Comparison of ENCODE assay signal across 13 cellular contexts in the genomic region with DNA sequence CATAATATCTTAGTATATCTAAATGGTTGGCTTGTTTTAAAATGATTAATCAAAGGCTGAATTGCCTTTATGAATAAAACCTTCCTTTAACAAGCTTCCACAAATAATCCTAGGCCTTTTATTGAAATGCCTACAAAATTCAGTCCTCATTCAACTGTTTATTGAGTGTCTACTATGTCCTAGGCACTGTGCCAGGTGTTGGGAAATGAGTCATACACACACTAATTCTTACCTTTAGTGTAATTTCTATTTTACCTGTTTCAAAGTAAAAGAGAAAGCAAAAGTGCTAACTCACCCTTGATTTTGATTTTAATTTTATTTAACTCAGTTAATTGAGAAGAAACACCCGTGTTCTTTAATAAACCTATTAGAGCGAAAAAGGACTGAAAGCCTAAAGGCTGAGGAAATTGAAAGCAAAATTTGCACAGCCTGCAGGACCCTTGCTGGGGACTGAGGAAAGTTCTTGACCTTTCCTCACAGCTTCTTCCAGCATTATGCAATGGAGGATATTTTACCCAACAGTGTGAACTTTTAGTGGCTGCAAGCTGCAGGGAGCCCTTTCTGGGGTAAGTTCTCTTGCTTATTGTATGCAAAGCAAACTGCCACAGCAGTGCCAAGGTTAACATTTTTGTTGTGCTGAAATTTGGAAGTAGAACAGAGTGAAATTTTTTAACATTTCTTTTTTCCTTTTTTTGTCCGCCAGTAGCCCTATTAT.
"Had no signal": no experiment of that assay in that cellular context is flagged by ENCODE, and none has a peak within 500 bp of the region (broad histone marks: within the 10 kb centered on the region; RNA-seq: fewer than 3 reads in every experiment).

No MANE protein-coding gene starts in this region.

- ATAC-seq: SK-N-SH treated with all-trans-retinoic acid at 6 μM for 48 hours; stimulated activated naive CD8-positive, alpha-beta T cell treated with anti-CD3 and anti-CD28 coated beads, Interleukin-15, amount 100 ng/mL, for 72 hours had no signal

- H3K4me3 ChIP-seq: right atrium auricular region, thoracic aorta had no signal

- DNase-seq: activated CD4-positive, alpha-beta T cell treated with anti-CD3 and anti-CD28 coated beads, Interleukin-2, amount 50 U/mL, for 1 hour; activated naive CD4-positive, alpha-beta T cell treated with anti-CD3 and anti-CD28 coated beads, Interleukin-2, amount 10 ng/mL, durations not matched to agents 7 days and 5 days; activated T-cell treated with anti-CD3 and anti-CD28 coated beads, Interleukin-2, amount 50 U/mL, for 1 hour; effector CD8-positive, alpha-beta T cell; foreskin melanocyte; immature natural killer cell; nephron progenitor cell; occipital lobe; stimulated activated CD4-positive, alpha-beta T cell treated with anti-CD3 and anti-CD28 coated beads, Interleukin-4, amount 100 ng/mL, for 4 hours; stimulated activated naive CD8-positive, alpha-beta T cell treated with anti-CD3 and anti-CD28 coated beads, Interleukin-15, amount 100 ng/mL, for 72 hours had no signal
